22 cellular contexts compared by ENCODE assay signal in genomic region chr1:90474158-90474557, GRCh38.
"Had no signal": no experiment of that assay in that cellular context is flagged by ENCODE, and none has a peak within 500 bp of the region (broad histone marks: within the 10 kb centered on the region; RNA-seq: fewer than 3 reads in every experiment).

No MANE protein-coding gene starts in this region.

- H2AFZ ChIP-seq: hepatocyte had no signal

- H3K27ac Mint-ChIP-seq: immature natural killer cell; mesothelial cell of epicardium; naive thymus-derived CD4-positive, alpha-beta T cell; natural killer cell had no signal

- H3K9me3 ChIP-seq: esophagus muscularis mucosa, gastroesophageal sphincter, heart left ventricle, left lung, lower lobe of right lung had no signal

- H3K27me3 ChIP-seq: esophagus muscularis mucosa, gastroesophageal sphincter, heart left ventricle, hepatocyte, left lung had no signal

- H3K4me1 ChIP-seq: esophagus muscularis mucosa, foreskin keratinocyte, gastroesophageal sphincter, heart left ventricle, left lung, lower lobe of right lung had no signal

- H3K4me3 Mint-ChIP-seq: immature natural killer cell; mesothelial cell of epicardium; naive thymus-derived CD4-positive, alpha-beta T cell; natural killer cell had no signal

- H3K9me3 Mint-ChIP-seq: mesothelial cell of epicardium; naive thymus-derived CD4-positive, alpha-beta T cell; natural killer cell had no signal

- ATAC-seq: foreskin keratinocyte; gastroesophageal sphincter; heart left ventricle; left lung; left ventricle myocardium superior; lower lobe of right lung; naive thymus-derived CD4-positive, alpha-beta T cell; natural killer cell had no signal

- H3K27ac ChIP-seq: coronary artery, dorsolateral prefrontal cortex, esophagus muscularis mucosa, foreskin keratinocyte, gastroesophageal sphincter, heart left ventricle, hepatocyte, left lung, lower lobe of right lung had no signal

- H3K36me3 Mint-ChIP-seq: immature natural killer cell; mesothelial cell of epicardium; naive thymus-derived CD4-positive, alpha-beta T cell; natural killer cell had no signal

- H3K36me3 ChIP-seq: esophagus muscularis mucosa, gastroesophageal sphincter, heart left ventricle, left lung, lower lobe of right lung had no signal

- DNase-seq: dermis blood vessel endothelial cell; dorsolateral prefrontal cortex; effector CD4-positive, alpha-beta T cell; effector memory CD4-positive, alpha-beta T cell; foreskin keratinocyte; heart left ventricle; hypothalamus; immature natural killer cell; islet precursor cell; kidney; kidney glomerular epithelial cell; left lung; left ventricle myocardium superior; lower lobe of right lung; mesenchymal stem cell; naive thymus-derived CD4-positive, alpha-beta T cell; natural killer cell had no signal

- H3K4me3 ChIP-seq: coronary artery, dorsolateral prefrontal cortex, esophagus muscularis mucosa, gastroesophageal sphincter, heart left ventricle, hepatocyte, left lung, lower lobe of right lung had no signal

- H3K4me2 ChIP-seq: hepatocyte had no signal

- H3K79me2 ChIP-seq: hepatocyte had no signal

- H3K4me1 Mint-ChIP-seq: mesothelial cell of epicardium; naive thymus-derived CD4-positive, alpha-beta T cell; natural killer cell had no signal
